1 cellular context compared by ENCODE assay signal in genomic region chr2:54461251-54461650, GRCh38.
TF ChIP-seq lines count a peak whose summit lies in the region.

No MANE protein-coding gene starts in this region.

TF ChIP-seq in SK-N-SH, 30 proteins besides CTCF, POLR2A, EP300 and RAD21 (continued from another document):
- no peak for TF ChIP-seq REST (IDR thresholded peaks at IDR 0.05; ENCODE audit: low read depth, low read length)
